In genomic region chr6:112694986-112695385, GRCh38 we compare ENCODE assay signal across 18 cellular contexts.
DNase-seq lines count a peak whose midpoint lies in the region; ATAC-seq and TF ChIP-seq lines count a peak whose summit lies in the region.
"Had no signal": no experiment of that assay in that cellular context is flagged by ENCODE, and none has a peak within 500 bp of the region (broad histone marks: within the 10 kb centered on the region; RNA-seq: fewer than 3 reads in every experiment).

No MANE protein-coding gene starts in this region.

- H3K27me3 ChIP-seq in neuron (ENCODE audit: insufficient read depth, low read length) = no peaks in the 10 kb centered on the region

- H3K4me1 Mint-ChIP-seq in endothelial cell (ENCODE audit: unreplicated experiment) = peaks cover 4% of the 10 kb centered on the region
- H3K4me1 Mint-ChIP-seq in activated CD8-positive, alpha-beta memory T cell treated with anti-CD3 and anti-CD28 coated beads, Interleukin-2, amount 10 ng/mL, durations not matched to agents 7 days and 5 days = no peaks in the 10 kb centered on the region

- H2AFZ ChIP-seq in neuron (ENCODE audit: low read depth, low read length) = peak overlapping the region; percentile 63
- H2AFZ ChIP-seq: GM23248 had no signal

- intact Hi-C loops in left colon (cut with DNase I, micrococcal nuclease) = no loop called here

- H3K27ac Mint-ChIP-seq in endothelial cell (ENCODE audit: unreplicated experiment) = peak overlapping the region; percentile 19
- no peak overlapping the region for H3K27ac Mint-ChIP-seq in activated CD8-positive, alpha-beta memory T cell treated with anti-CD3 and anti-CD28 coated beads, Interleukin-2, amount 10 ng/mL, durations not matched to agents 7 days and 5 days

- no peaks in the 10 kb centered on the region for H3K36me3 Mint-ChIP-seq in endothelial cell (ENCODE audit: low read depth, unreplicated experiment)
- no peaks in the 10 kb centered on the region for H3K36me3 Mint-ChIP-seq in activated CD8-positive, alpha-beta memory T cell treated with anti-CD3 and anti-CD28 coated beads, Interleukin-2, amount 10 ng/mL, durations not matched to agents 7 days and 5 days

- H3K4me3 Mint-ChIP-seq in endothelial cell (ENCODE audit: unreplicated experiment) = no peak overlapping the region
- no peak overlapping the region for H3K4me3 Mint-ChIP-seq in activated CD8-positive, alpha-beta memory T cell treated with anti-CD3 and anti-CD28 coated beads, Interleukin-2, amount 10 ng/mL, durations not matched to agents 7 days and 5 days

- H3K9me3 Mint-ChIP-seq in endothelial cell (ENCODE audit: unreplicated experiment) = no peaks in the 10 kb centered on the region
- no peaks in the 10 kb centered on the region for H3K9me3 Mint-ChIP-seq in activated CD8-positive, alpha-beta memory T cell treated with anti-CD3 and anti-CD28 coated beads, Interleukin-2, amount 10 ng/mL, durations not matched to agents 7 days and 5 days (ENCODE audit: low read depth)

- TF ChIP-seq CTCF in endothelial cell (IDR thresholded peaks at IDR 0.05; ENCODE audit: unreplicated experiment) = no peak

- ATAC-seq in activated CD8-positive, alpha-beta memory T cell treated with anti-CD3 and anti-CD28 coated beads, Interleukin-2, amount 10 ng/mL, durations not matched to agents 7 days and 5 days = no peak
- no peak for ATAC-seq in left colon
- ATAC-seq in GM18498 (IDR thresholded peaks at IDR 0.05; ENCODE audit: unreplicated experiment) = no peak
- no peak for ATAC-seq in GM19035 (IDR thresholded peaks at IDR 0.05; ENCODE audit: unreplicated experiment)
- ATAC-seq: A549, GM12878, HCT116, PC-3 had no signal

- peaks cover 6% of the 10 kb centered on the region for H3K4me1 ChIP-seq in neuron (ENCODE audit: insufficient read depth, low read length)
- H3K4me1 ChIP-seq: Caco-2 had no signal

- H3K27me3 Mint-ChIP-seq in endothelial cell (ENCODE audit: unreplicated experiment) = no peaks in the 10 kb centered on the region
- no peaks in the 10 kb centered on the region for H3K27me3 Mint-ChIP-seq in activated CD8-positive, alpha-beta memory T cell treated with anti-CD3 and anti-CD28 coated beads, Interleukin-2, amount 10 ng/mL, durations not matched to agents 7 days and 5 days

- DNase-seq in NCI-H1105 (lab: John Stamatoyannopoulos, UW) = peak; percentile 57
- DNase-seq in NCI-H748 (lab: John Stamatoyannopoulos, UW; ENCODE audit: unreplicated experiment) = peak; percentile 87
- DNase-seq in endothelial cell (ENCODE audit: low spot score) = no peak
- DNase-seq in activated CD8-positive, alpha-beta memory T cell treated with anti-CD3 and anti-CD28 coated beads, Interleukin-2, amount 10 ng/mL, durations not matched to agents 7 days and 5 days = no peak
- DNase-seq in left colon = no peak
- DNase-seq: Caco-2, DMS79, GM23248, IMR-90, Kasumi-1, NCI-H146, PC-3 had no signal

- H3K9me3 ChIP-seq in neuron (ENCODE audit: low read length) = no peaks in the 10 kb centered on the region
- H3K9me3 ChIP-seq: A549, Caco-2 had no signal

- no peak overlapping the region for H3K4me3 ChIP-seq in neuron (ENCODE audit: low read length)
- H3K4me3 ChIP-seq: A549, GM12878, GM23248 had no signal

- CTCF ChIA-PET in activated CD8-positive, alpha-beta memory T cell treated with anti-CD3 and anti-CD28 coated beads, Interleukin-2, amount 10 ng/mL, durations not matched to agents 7 days and 5 days (lab: Charles Lee) = no interaction called here

- no peaks in the 10 kb centered on the region for H3K36me3 ChIP-seq in neuron (ENCODE audit: insufficient read depth, low read length)

Comparison
In these comparisons a context has a peak if more than half of its experiments do, and no peak if none do; other contexts are left out.
1. DNase-seq: peak in NCI-H1105 (single experiment) and NCI-H748 (single experiment); none in endothelial cell (single experiment), activated CD8-positive, alpha-beta memory T cell treated with anti-CD3 and anti-CD28 coated beads, Interleukin-2, amount 10 ng/mL, durations not matched to agents 7 days and 5 days (single experiment) and left colon (0 of 2).